In genomic region chr12:6231359-6232268, GRCh38 we compare ENCODE assay signal across 9 cellular contexts. TPM values are rescaled to one million over a fixed set of nuclear protein-coding genes. Genes with fewer than 3 reads are reported as not detected.
DNase-seq lines count a peak whose midpoint lies in the region; TF ChIP-seq lines count a peak whose summit lies in the region.
"Had no signal": no experiment of that assay in that cellular context is flagged by ENCODE, and none has a peak within 500 bp of the region (broad histone marks: within the 10 kb centered on the region; RNA-seq: fewer than 3 reads in every experiment).

No MANE protein-coding gene starts in this region.

- no peak overlapping the region for H4K8ac ChIP-seq in mesendoderm (ENCODE audit: low read depth, low read length)

- H3K9ac ChIP-seq in mesendoderm (ENCODE audit: low read length), result no peak overlapping the region

- H3K9me3 ChIP-seq in ascending aorta (no peaks in the 10 kb centered on the region), tibial nerve (no peaks in the 10 kb centered on the region)

- H3K23ac ChIP-seq in mesendoderm (ENCODE audit: low read length), result no peak overlapping the region

- no peak for TF ChIP-seq POLR2A in tibial nerve (IDR thresholded peaks at IDR 0.05)

- H3K4me1 ChIP-seq in ascending aorta (peaks cover 41 to 72% of the 10 kb centered on the region in 2 donors), tibial nerve (peaks cover 3 to 95% (median 73%) of the 10 kb centered on the region in 4 donors), mesendoderm (ENCODE audit: control insufficient read depth, low read depth, low read length) (no peaks in the 10 kb centered on the region)

- H3K27me3 ChIP-seq in ascending aorta (no peaks in the 10 kb centered on the region), tibial nerve (no peaks in the 10 kb centered on the region), mesendoderm (ENCODE audit: insufficient read depth, low read length, poor library complexity) (no peaks in the 10 kb centered on the region)

- no peak for DNase-seq in activated naive CD4-positive, alpha-beta T cell treated with anti-CD3 and anti-CD28 coated beads, Interleukin-2, amount 10 ng/mL, durations not matched to agents 7 days and 5 days
- DNase-seq in activated naive CD4-positive, alpha-beta T cell (lab: John Stamatoyannopoulos, UW), result no peak
- DNase-seq in ascending aorta (ENCODE audit: low spot score in 2 of 2) (no peak), medulla oblongata (ENCODE audit: extremely low spot score) (peak; percentile 46), tibial nerve (ENCODE audit: low spot score in 2 of 2) (no peak), mesendoderm (no peak), islet precursor cell (no peak)
- DNase-seq in stimulated activated CD4-positive, alpha-beta T cell treated with anti-CD3 and anti-CD28 coated beads, Interleukin-12 subunit alpha, Interleukin-12 subunit beta, amount 100 ng/mL, for 4 hours, result no peak

- H2AK5ac ChIP-seq in mesendoderm (ENCODE audit: low read length), result no peak overlapping the region

- CTCF ChIA-PET in activated naive CD4-positive, alpha-beta T cell treated with anti-CD3 and anti-CD28 coated beads, Interleukin-2, amount 10 ng/mL, durations not matched to agents 7 days and 5 days (lab: Charles Lee), result interaction anchor here (1.7 kb wide), 1 partner anchor 36 kb away, joined by 5 read pairs; no protein-coding TSS in a partner anchor

- peaks cover 4% of the 10 kb centered on the region for H3K79me1 ChIP-seq in mesendoderm (ENCODE audit: low read length)

- no peak overlapping the region for H3K4ac ChIP-seq in mesendoderm (ENCODE audit: low read depth, low read length)

- H3K56ac ChIP-seq in mesendoderm (ENCODE audit: low read length), result no peak overlapping the region

- no peaks in the 10 kb centered on the region for H3K36me3 Mint-ChIP-seq in activated naive CD4-positive, alpha-beta T cell treated with anti-CD3 and anti-CD28 coated beads, Interleukin-2, amount 10 ng/mL, durations not matched to agents 7 days and 5 days

- H3K36me3 ChIP-seq in ascending aorta (peaks cover 40 to 53% of the 10 kb centered on the region in 2 donors), tibial nerve (peaks cover 0 to 22% (median 2%) of the 10 kb centered on the region in 3 donors), mesendoderm (ENCODE audit: control insufficient read depth, insufficient read depth, low read length) (peaks cover 2% of the 10 kb centered on the region)

- H3K4me2 ChIP-seq in mesendoderm (ENCODE audit: low read length), result no peak overlapping the region

- no peak overlapping the region for H3K4me3 ChIP-seq in ascending aorta
- peak overlapping the region in 1 of 4 donors; percentile 9 for H3K4me3 ChIP-seq in tibial nerve
- H3K4me3 ChIP-seq in mesendoderm (ENCODE audit: low read length), result no peak overlapping the region
- H3K4me3 ChIP-seq: SK-N-MC had no signal

- no peak overlapping the region for H2BK15ac ChIP-seq in mesendoderm (replicated peaks; ENCODE audit: low read depth)

- H2BK120ac ChIP-seq in mesendoderm (ENCODE audit: low read depth, low read length), result no peak overlapping the region

- 60 to 66% methylated on average over 5 of the region's 5 CpGs for WGBS in tibial nerve, 2 donors
- WGBS in mesendoderm (ENCODE audit: extremely low coverage, insufficient coverage, low lambda C conversion rate), result no CpG with 5 or more reads among the region's 5 CpGs

- no peak for TF ChIP-seq EP300 in tibial nerve (IDR thresholded peaks at IDR 0.05)

- no peak overlapping the region for H3K18ac ChIP-seq in mesendoderm (ENCODE audit: low read length)

- H3K27me3 Mint-ChIP-seq in activated naive CD4-positive, alpha-beta T cell treated with anti-CD3 and anti-CD28 coated beads, Interleukin-2, amount 10 ng/mL, durations not matched to agents 7 days and 5 days, result peaks cover 12% of the 10 kb centered on the region

- no peak overlapping the region for H2BK5ac ChIP-seq in mesendoderm (ENCODE audit: low read length)

- H3K27ac Mint-ChIP-seq in activated naive CD4-positive, alpha-beta T cell treated with anti-CD3 and anti-CD28 coated beads, Interleukin-2, amount 10 ng/mL, durations not matched to agents 7 days and 5 days, result peak overlapping the region; percentile 85

- no peak for TF ChIP-seq CTCF in ascending aorta (IDR thresholded peaks at IDR 0.05)
- no peak for TF ChIP-seq CTCF in tibial nerve (IDR thresholded peaks at IDR 0.05)

- H3K4me3 Mint-ChIP-seq in activated naive CD4-positive, alpha-beta T cell treated with anti-CD3 and anti-CD28 coated beads, Interleukin-2, amount 10 ng/mL, durations not matched to agents 7 days and 5 days, result no peak overlapping the region

- no peak overlapping the region for H4K5ac ChIP-seq in mesendoderm (ENCODE audit: low read length)

- peaks cover 5% of the 10 kb centered on the region for H3K79me2 ChIP-seq in mesendoderm (ENCODE audit: control insufficient read depth, insufficient read depth, low read length)

- intact Hi-C loops in ascending aorta (cut with DNase I), result loop anchor here (2.0 kb wide), 1 partner anchor 47 kb away; no protein-coding TSS in a partner anchor

- H3K4me1 Mint-ChIP-seq in activated naive CD4-positive, alpha-beta T cell treated with anti-CD3 and anti-CD28 coated beads, Interleukin-2, amount 10 ng/mL, durations not matched to agents 7 days and 5 days, result peaks cover 21% of the 10 kb centered on the region

- H3K27ac ChIP-seq in ascending aorta, result peak overlapping the region; percentile 75 to 94
- H3K27ac ChIP-seq in tibial nerve, result peak overlapping the region; percentile 79 to 99 (median 90)
- no peak overlapping the region for H3K27ac ChIP-seq in mesendoderm (ENCODE audit: low read depth, low read length)
- H3K27ac ChIP-seq: SK-N-MC had no signal

- no peaks in the 10 kb centered on the region for H3K9me3 Mint-ChIP-seq in activated naive CD4-positive, alpha-beta T cell treated with anti-CD3 and anti-CD28 coated beads, Interleukin-2, amount 10 ng/mL, durations not matched to agents 7 days and 5 days

RNA-seq across cellular contexts. Expression of gene CD9, which starts 31.4 kb away (rescaled TPM):
- total RNA-seq in ascending aorta, result 181 TPM
- 100 to 1,000 TPM; 297 to 500 (median 391) TPM for total RNA-seq in tibial nerve
- 228 TPM for polyA plus RNA-seq in mesendoderm (2013, experiment 1 of 2)
- 229 TPM for polyA plus RNA-seq in mesendoderm (2013, experiment 2 of 2)
